15 cellular contexts compared by ENCODE assay signal in the genomic region with DNA sequence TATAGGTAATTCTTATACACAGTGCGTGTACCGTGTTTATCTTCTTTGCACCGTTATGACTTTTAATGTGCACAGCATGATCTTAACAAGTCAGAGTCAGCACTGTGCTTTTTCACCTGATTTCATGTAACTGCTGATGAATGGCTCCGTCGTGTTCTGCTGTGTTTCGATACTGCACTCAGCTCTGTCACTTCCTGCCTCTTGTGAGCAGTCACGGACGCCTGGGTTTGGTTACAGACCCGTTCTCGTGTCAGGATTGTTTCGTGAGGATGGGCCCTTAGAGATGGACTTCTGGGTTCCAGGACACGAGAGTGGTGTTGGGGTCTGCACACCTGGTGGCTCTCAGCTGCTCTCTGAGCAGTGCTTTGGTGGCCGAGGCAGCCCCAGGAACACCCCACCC. TPM values are rescaled to one million over a fixed set of nuclear protein-coding genes. Genes with fewer than 3 reads are reported as not detected.
DNase-seq lines count a peak whose midpoint lies in the region; ATAC-seq and TF ChIP-seq lines count a peak whose summit lies in the region.
"Had no signal": no experiment of that assay in that cellular context is flagged by ENCODE, and none has a peak within 500 bp of the region (broad histone marks: within the 10 kb centered on the region; RNA-seq: fewer than 3 reads in every experiment).

No MANE protein-coding gene starts in this region.

- H3K27me3 Mint-ChIP-seq in activated CD4-positive, alpha-beta T cell treated with anti-CD3 and anti-CD28 coated beads for 36 hours, result no peaks in the 10 kb centered on the region
- no peaks in the 10 kb centered on the region for H3K27me3 Mint-ChIP-seq in activated B cell treated with CpG ODN at 0.5 μM for 24 hours
- no peaks in the 10 kb centered on the region for H3K27me3 Mint-ChIP-seq in naive thymus-derived CD8-positive, alpha-beta T cell

- peaks cover 25% of the 10 kb centered on the region for H3K36me3 Mint-ChIP-seq in activated CD4-positive, alpha-beta T cell treated with anti-CD3 and anti-CD28 coated beads for 36 hours (ENCODE audit: low read depth)
- peaks cover 20% of the 10 kb centered on the region for H3K36me3 Mint-ChIP-seq in activated B cell treated with CpG ODN at 0.5 μM for 24 hours (ENCODE audit: low read depth)
- H3K36me3 Mint-ChIP-seq in naive thymus-derived CD8-positive, alpha-beta T cell, result peaks cover 0 to 18% (median 1%) of the 10 kb centered on the region in 3 donors

- H3K4me3 Mint-ChIP-seq in activated CD4-positive, alpha-beta T cell treated with anti-CD3 and anti-CD28 coated beads for 36 hours, result no peak overlapping the region
- no peak overlapping the region for H3K4me3 Mint-ChIP-seq in activated B cell treated with CpG ODN at 0.5 μM for 24 hours
- H3K4me3 Mint-ChIP-seq in naive thymus-derived CD8-positive, alpha-beta T cell, result peak overlapping the region in 3 of 10 donors; percentile 30 to 63 (median 50)

- H3K27ac Mint-ChIP-seq in activated CD4-positive, alpha-beta T cell treated with anti-CD3 and anti-CD28 coated beads for 36 hours, result peak overlapping the region; percentile 25
- no peak overlapping the region for H3K27ac Mint-ChIP-seq in activated B cell treated with CpG ODN at 0.5 μM for 24 hours
- H3K27ac Mint-ChIP-seq in naive thymus-derived CD8-positive, alpha-beta T cell, result peak overlapping the region in 9 of 10 donors; percentile 48 to 86 (median 66)

- no peaks in the 10 kb centered on the region for H3K9me3 ChIP-seq in BLaER1 treated with 17β-estradiol and CSF1 and Interleukin-3, amounts not matched to agents 10 nM and 100 nM (replicated peaks in 1 of 11)
- H3K9me3 ChIP-seq: BE2C had no signal

- peak overlapping the region in 4 of 10 experiments; percentile 7 to 36 (median 17); a peak in 3 of 20 replicates for H3K4me3 ChIP-seq in BLaER1 treated with 17β-estradiol and CSF1 and Interleukin-3, amounts not matched to agents 10 nM and 100 nM

- DNase-seq in activated CD4-positive, alpha-beta T cell treated with anti-CD3 and anti-CD28 coated beads for 36 hours, result no peak
- no peak for DNase-seq in activated CD4-positive, alpha-beta T cell treated with anti-CD3 and anti-CD28 coated beads, Interleukin-2, amount 50 U/mL, for 4 hours
- DNase-seq in activated B cell treated with CpG ODN at 0.5 μM for 24 hours, result no peak
- DNase-seq in naive thymus-derived CD8-positive, alpha-beta T cell, result peak in 2 of 10 donors; percentile 17 to 28
- DNase-seq in NCI-H2029 treated with DMSO at 0.1 percent for 48 hours (lab: John Stamatoyannopoulos, UW), result no peak
- no peak for DNase-seq in HUDEP-2 (lab: John Stamatoyannopoulos, UW; ENCODE audit: unreplicated experiment in 76 of 76)
- DNase-seq in amygdala (lab: John Stamatoyannopoulos, UW), result no peak
- DNase-seq: BE2C, GF-D8, H7, NCI-H1092 treated with DMSO at 0.1 percent for 48 hours, NCI-H510A treated with DMSO at 0.1 percent for 48 hours had no signal

- H3K4me1 ChIP-seq in BLaER1 treated with 17β-estradiol and CSF1 and Interleukin-3, amounts not matched to agents 10 nM and 100 nM, result peaks cover 48 to 86% (median 72%) of the 10 kb centered on the region in 10 experiments

- no peak for ATAC-seq in activated CD4-positive, alpha-beta T cell treated with anti-CD3 and anti-CD28 coated beads for 36 hours
- peak; percentile 33 for ATAC-seq in activated B cell treated with CpG ODN at 0.5 μM for 24 hours (ENCODE audit: low read depth)
- peak; percentile 42 to 51 for ATAC-seq in naive thymus-derived CD8-positive, alpha-beta T cell

- POLR2A ChIA-PET in activated CD4-positive, alpha-beta T cell treated with anti-CD3 and anti-CD28 coated beads for 36 hours (lab: Charles Lee), result no interaction called here
- POLR2A ChIA-PET in activated B cell treated with CpG ODN at 0.5 μM for 24 hours (lab: Charles Lee), result no interaction called here
- POLR2A ChIA-PET in naive thymus-derived CD8-positive, alpha-beta T cell (lab: Charles Lee), result no interaction called here

- peaks cover 17 to 23% (median 21%) of the 10 kb centered on the region in 11 experiments; a peak in 21 of 22 replicates for H3K36me3 ChIP-seq in BLaER1 treated with 17β-estradiol and CSF1 and Interleukin-3, amounts not matched to agents 10 nM and 100 nM

- H3K4me2 ChIP-seq in BLaER1 treated with 17β-estradiol and CSF1 and Interleukin-3, amounts not matched to agents 10 nM and 100 nM, result peak overlapping the region; percentile 67 to 94 (median 87)

- peaks cover 0 to 13% (median 0%) of the 10 kb centered on the region in 11 experiments; a peak in 3 of 22 replicates for H3K27me3 ChIP-seq in BLaER1 treated with 17β-estradiol and CSF1 and Interleukin-3, amounts not matched to agents 10 nM and 100 nM
- H3K27me3 ChIP-seq: BE2C had no signal

- H3K27ac ChIP-seq in BLaER1 treated with 17β-estradiol and CSF1 and Interleukin-3, amounts not matched to agents 10 nM and 100 nM, result peak overlapping the region in 5 of 11 experiments; percentile 29 to 73 (median 36); a peak in 7 of 22 replicates
- H3K27ac ChIP-seq: 22Rv1 had no signal

- CTCF ChIA-PET in activated CD4-positive, alpha-beta T cell treated with anti-CD3 and anti-CD28 coated beads for 36 hours (lab: Charles Lee), result no interaction called here
- CTCF ChIA-PET in activated B cell treated with CpG ODN at 0.5 μM for 24 hours (lab: Charles Lee), result interaction anchor here (1.4 kb wide), 3 partner anchors 138 to 424 kb away, joined by 4 to 6 read pairs (median 5); no protein-coding TSS in a partner anchor

- intact Hi-C loops in activated CD4-positive, alpha-beta T cell treated with anti-CD3 and anti-CD28 coated beads for 36 hours (cut with DNase I, micrococcal nuclease), result no loop called here
- intact Hi-C loops in activated B cell treated with CpG ODN at 0.5 μM for 24 hours (cut with micrococcal nuclease), result loop anchor here (5.0 kb wide), 1 partner anchor 424 kb away; no protein-coding TSS in a partner anchor

- TF ChIP-seq CTCF in activated B cell treated with CpG ODN at 0.5 μM for 24 hours (IDR thresholded peaks at IDR 0.05), result no peak

- peaks cover 2% of the 10 kb centered on the region for H3K4me1 Mint-ChIP-seq in activated CD4-positive, alpha-beta T cell treated with anti-CD3 and anti-CD28 coated beads for 36 hours
- peaks cover 29% of the 10 kb centered on the region for H3K4me1 Mint-ChIP-seq in activated B cell treated with CpG ODN at 0.5 μM for 24 hours
- H3K4me1 Mint-ChIP-seq in naive thymus-derived CD8-positive, alpha-beta T cell, result peaks cover 9 to 35% (median 26%) of the 10 kb centered on the region in 4 donors

- peaks cover 0 to 83% (median 55%) of the 10 kb centered on the region in 11 experiments; a peak in 19 of 22 replicates for H4K20me1 ChIP-seq in BLaER1 treated with 17β-estradiol and CSF1 and Interleukin-3, amounts not matched to agents 10 nM and 100 nM

- H3K9me3 Mint-ChIP-seq in activated CD4-positive, alpha-beta T cell treated with anti-CD3 and anti-CD28 coated beads for 36 hours (ENCODE audit: low read depth), result no peaks in the 10 kb centered on the region
- H3K9me3 Mint-ChIP-seq in activated B cell treated with CpG ODN at 0.5 μM for 24 hours, result no peaks in the 10 kb centered on the region
- H3K9me3 Mint-ChIP-seq in naive thymus-derived CD8-positive, alpha-beta T cell, result no peaks in the 10 kb centered on the region

- H3K9ac ChIP-seq in BLaER1 treated with 17β-estradiol and CSF1 and Interleukin-3, amounts not matched to agents 10 nM and 100 nM, result peak overlapping the region in 5 of 11 experiments; percentile 2 to 64 (median 49); a peak in 9 of 22 replicates

RNA-seq across cellular contexts. Expression of gene TBCD, which starts 24.6 kb away (rescaled TPM):
- total RNA-seq in activated CD4-positive, alpha-beta T cell treated with anti-CD3 and anti-CD28 coated beads for 36 hours, result 10 to 100 TPM; 83.3 to 97.2 TPM
- 49.9 and 50.9 TPM in 2 replicates for total RNA-seq in activated B cell treated with CpG ODN at 0.5 μM for 24 hours
- 100 to 1,000 TPM; 155 to 170 TPM for total RNA-seq in naive thymus-derived CD8-positive, alpha-beta T cell
- polyA plus RNA-seq in naive thymus-derived CD8-positive, alpha-beta T cell, result 10 to 100 TPM; 41.2 to 91.9 (median 53.9) TPM

RNA-seq across cellular contexts. Expression of gene FN3K, which starts 41.0 kb away (rescaled TPM):
- total RNA-seq in activated CD4-positive, alpha-beta T cell treated with anti-CD3 and anti-CD28 coated beads for 36 hours, result 1 to 10 TPM; 2.1 TPM
- 0.44 and 0.98 TPM in 2 replicates for total RNA-seq in activated B cell treated with CpG ODN at 0.5 μM for 24 hours
- 10 to 100 TPM; 10.3 to 12.7 TPM for total RNA-seq in naive thymus-derived CD8-positive, alpha-beta T cell
- polyA plus RNA-seq in naive thymus-derived CD8-positive, alpha-beta T cell, result under 1 TPM; 0.40 to 0.88 (median 0.43) TPM
- total RNA-seq: Daoy had no signal

RNA-seq across cellular contexts. Expression of gene FN3KRP, which starts 59.9 kb away (rescaled TPM):
- total RNA-seq in activated CD4-positive, alpha-beta T cell treated with anti-CD3 and anti-CD28 coated beads for 36 hours, result 10 to 100 TPM; 28.3 to 36.3 TPM
- 26.7 and 28.5 TPM in 2 replicates for total RNA-seq in activated B cell treated with CpG ODN at 0.5 μM for 24 hours
- 10 to 100 TPM; 42.8 to 43.6 TPM for total RNA-seq in naive thymus-derived CD8-positive, alpha-beta T cell
- 10 to 100 TPM; 28.6 to 46.2 (median 33.9) TPM for polyA plus RNA-seq in naive thymus-derived CD8-positive, alpha-beta T cell
